8 cellular contexts compared by ENCODE assay signal in the genomic region with DNA sequence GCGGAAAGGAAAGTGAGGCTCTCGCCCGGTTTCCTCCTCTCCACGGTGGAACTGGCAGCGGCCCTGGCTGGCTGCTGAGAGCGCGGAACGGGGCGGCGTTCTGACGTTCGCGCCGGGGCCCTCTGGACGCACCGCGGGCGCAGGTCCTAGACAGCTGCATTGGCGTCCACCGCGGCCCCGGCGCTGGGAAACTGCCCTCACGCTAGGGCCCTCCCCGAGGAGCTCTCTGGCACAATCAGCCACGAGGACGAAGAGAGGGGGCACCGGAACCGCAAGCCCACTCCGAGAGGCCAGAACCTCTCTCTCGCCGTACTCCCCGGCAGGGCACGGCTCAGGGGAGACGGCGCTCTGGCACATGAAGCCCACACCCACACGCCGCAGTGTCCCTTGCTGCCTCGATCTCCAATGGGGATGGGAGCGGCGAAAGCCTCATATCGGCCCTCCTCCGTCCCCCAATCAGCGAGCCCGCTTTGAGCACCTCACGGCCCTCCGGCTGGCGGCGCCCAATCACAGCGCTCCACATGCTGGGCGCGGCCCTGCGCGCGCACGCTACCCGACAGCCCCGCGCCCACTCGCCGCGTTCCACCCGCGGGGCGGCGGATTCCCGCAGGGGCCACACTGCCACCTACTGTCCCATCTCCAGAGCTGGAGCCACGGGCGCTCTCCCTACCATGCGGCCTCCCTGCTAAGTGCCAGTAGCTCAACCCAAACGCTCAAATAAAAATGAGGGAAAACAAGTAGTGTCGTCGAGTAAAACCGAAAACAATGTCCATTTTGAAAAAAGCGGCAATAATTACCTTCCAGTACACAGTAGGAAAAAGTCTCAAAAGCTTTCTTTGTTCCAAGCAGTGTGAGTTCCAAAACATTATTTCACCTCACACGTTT. TPM values are rescaled to one million over a fixed set of nuclear protein-coding genes. Genes with fewer than 3 reads are reported as not detected.
DNase-seq lines count a peak whose midpoint lies in the region; ATAC-seq and TF ChIP-seq lines count a peak whose summit lies in the region.

No MANE protein-coding gene starts in this region.

- no peaks in the 10 kb centered on the region for H3K27me3 Mint-ChIP-seq in activated naive CD4-positive, alpha-beta T cell treated with anti-CD3 and anti-CD28 coated beads, Interleukin-2, amount 50 U/mL, for 24 hours

- peak; percentile 94 for DNase-seq in GM10266 (ENCODE audit: extremely low spot score)
- DNase-seq in NAMALWA (ENCODE audit: low spot score) = peak; percentile 97
- DNase-seq in SK-N-DZ (ENCODE audit: low spot score) = peak; percentile 98
- peak; percentile 78 for DNase-seq in glomerular endothelial cell (ENCODE audit: extremely low read depth, low read depth, low spot score)
- peak; percentile 98 for DNase-seq in occipital lobe (lab: John Stamatoyannopoulos, UW)

- peak overlapping the region; percentile 97 for H3K27ac Mint-ChIP-seq in activated naive CD4-positive, alpha-beta T cell treated with anti-CD3 and anti-CD28 coated beads, Interleukin-2, amount 50 U/mL, for 24 hours

- peak; percentile 93 for ATAC-seq in HG02571 (IDR thresholded peaks at IDR 0.05; ENCODE audit: unreplicated experiment)

- no peaks in the 10 kb centered on the region for H3K9me3 Mint-ChIP-seq in activated naive CD4-positive, alpha-beta T cell treated with anti-CD3 and anti-CD28 coated beads, Interleukin-2, amount 50 U/mL, for 24 hours

- H3K36me3 Mint-ChIP-seq in activated naive CD4-positive, alpha-beta T cell treated with anti-CD3 and anti-CD28 coated beads, Interleukin-2, amount 50 U/mL, for 24 hours = peaks cover 4% of the 10 kb centered on the region

- TF ChIP-seq CTCF in GM10266 (IDR thresholded peaks at IDR 0.05; ENCODE audit: control insufficient read depth, insufficient read depth, low read depth, missing control alignments) = peak; percentile 90

- H3K4me1 Mint-ChIP-seq in activated naive CD4-positive, alpha-beta T cell treated with anti-CD3 and anti-CD28 coated beads, Interleukin-2, amount 50 U/mL, for 24 hours = peaks cover 49% of the 10 kb centered on the region

- H3K27ac ChIP-seq in temporal lobe (ENCODE audit: low read depth, low read length) = peak overlapping the region; percentile 90

- H3K4me3 Mint-ChIP-seq in activated naive CD4-positive, alpha-beta T cell treated with anti-CD3 and anti-CD28 coated beads, Interleukin-2, amount 50 U/mL, for 24 hours = peak overlapping the region; percentile 88

RNA-seq across cellular contexts. Expression of a gene that starts 11.8 kb away (rescaled TPM):
- polyA plus RNA-seq in SK-N-DZ (2014; cell fraction: cytosol; rRNA removed) = 137 and 146 TPM in 2 replicates
- polyA plus RNA-seq in SK-N-DZ (2014; cell fraction: nucleus; rRNA removed) = 58.5 and 66.6 TPM in 2 replicates
- total RNA-seq in glomerular endothelial cell = 45.9 and 58.5 TPM in 2 replicates
- total RNA-seq in occipital lobe = 69.4 TPM
- 46.2 TPM for total RNA-seq in temporal lobe

RNA-seq across cellular contexts. Expression of a gene that starts 12.0 kb away (rescaled TPM):
- polyA plus RNA-seq in SK-N-DZ (2014; cell fraction: cytosol; rRNA removed) = 10.3 and 20.1 TPM in 2 replicates
- 23.9 and 25.8 TPM in 2 replicates for polyA plus RNA-seq in SK-N-DZ (2014; cell fraction: nucleus; rRNA removed)
- total RNA-seq in glomerular endothelial cell = 7.4 and 9.3 TPM in 2 replicates
- 10.5 TPM for total RNA-seq in occipital lobe
- total RNA-seq in temporal lobe = 6.6 TPM

Comparison
In these comparisons a context has a peak if more than half of its experiments do, and no peak if none do; other contexts are left out.
1. Peak in every context shown above with its lines: DNase-seq, ATAC-seq and H3K27ac ChIP-seq.